9 cellular contexts compared by ENCODE assay signal in genomic region chr1:26580116-26580515, GRCh38.
"Had no signal": no experiment of that assay in that cellular context is flagged by ENCODE, and none has a peak within 500 bp of the region (broad histone marks: within the 10 kb centered on the region; RNA-seq: fewer than 3 reads in every experiment).

No MANE protein-coding gene starts in this region.

- ATAC-seq: left ventricle myocardium superior had no signal

- H3K9ac ChIP-seq: neural progenitor cell had no signal

- H3K27me3 ChIP-seq: ascending aorta, hepatocyte, neural progenitor cell, pancreas, vagina had no signal

- H3K36me3 Mint-ChIP-seq: neural progenitor cell had no signal

- H3K4me3 Mint-ChIP-seq: neural progenitor cell had no signal

- H3K4me1 Mint-ChIP-seq: neural progenitor cell had no signal

- H3K27ac Mint-ChIP-seq: neural progenitor cell had no signal

- H3K9me3 Mint-ChIP-seq: neural progenitor cell had no signal

- H3K9me3 ChIP-seq: ascending aorta, pancreas, tibial artery, vagina had no signal

- FAIRE-seq: pancreas had no signal

- H3K4me3 ChIP-seq: ascending aorta, hepatocyte, neural progenitor cell, pancreas, tibial artery, vagina had no signal

- H3K36me3 ChIP-seq: ascending aorta, neural progenitor cell, pancreas, tibial artery, vagina had no signal

- DNase-seq: left ventricle myocardium superior, mesenchymal stem cell, pancreas, SHP77, tibial artery had no signal

- H3K27ac ChIP-seq: ascending aorta, hepatocyte, neural progenitor cell, pancreas, tibial artery, vagina had no signal

- H3K4me1 ChIP-seq: ascending aorta, neural progenitor cell, pancreas, tibial artery, vagina had no signal
